Comparison of ENCODE assay signal across 8 cellular contexts in genomic region chr19:18329035-18329376, GRCh38. TPM values are rescaled to one million over a fixed set of nuclear protein-coding genes. Genes with fewer than 3 reads are reported as not detected.
DNase-seq lines count a peak whose midpoint lies in the region; ATAC-seq, FAIRE-seq and TF ChIP-seq lines count a peak whose summit lies in the region.

No MANE protein-coding gene starts in this region.

- ATAC-seq in HG03354 (IDR thresholded peaks at IDR 0.05; ENCODE audit: poor library complexity, severe bottlenecking, unreplicated experiment): no peak

- no peak for TF ChIP-seq POLR2A in lower leg skin (IDR thresholded peaks at IDR 0.05)

- intact Hi-C loops in left ventricle myocardium inferior (cut with micrococcal nuclease): no loop called here
- intact Hi-C loops in lower leg skin (cut with DNase I; ENCODE audit: low total_unique reads): no loop called here

- peak overlapping the region; percentile 50; the same call in 1 of the 2 replicates for H3K27ac ChIP-seq in WERI-Rb-1
- H3K27ac ChIP-seq in left ventricle myocardium inferior (replicated peaks): peak overlapping the region; percentile 88
- peak overlapping the region; percentile 54 for H3K27ac ChIP-seq in skeletal muscle tissue (ENCODE audit: low read depth, low read length)

- TF ChIP-seq CTCF in GM12875 (IDR thresholded peaks at IDR 0.05; ENCODE audit: borderline replicate concordance, insufficient read depth, low read depth, low read length) (no peak), WERI-Rb-1 (IDR thresholded peaks at IDR 0.05; ENCODE audit: low read depth, low read length) (no peak), left ventricle myocardium inferior (IDR thresholded peaks at IDR 0.05; ENCODE audit: borderline replicate concordance) (no peak), lower leg skin (IDR thresholded peaks at IDR 0.05) (no peak)

- no peaks in the 10 kb centered on the region for H3K27me3 ChIP-seq in WERI-Rb-1 (ENCODE audit: insufficient read depth, low read depth, severe bottlenecking)
- H3K27me3 ChIP-seq in left ventricle myocardium inferior (ENCODE audit: low read depth): no peaks in the 10 kb centered on the region
- no peaks in the 10 kb centered on the region for H3K27me3 ChIP-seq in skeletal muscle tissue (ENCODE audit: control insufficient read depth in 3 of 3, insufficient read depth in 3 of 3, low read length in 3 of 3)

- DNase-seq in WERI-Rb-1 (no peak), left ventricle myocardium inferior (no peak), GM19239 (ENCODE audit: insufficient read length, low spot score) (no peak), lower leg skin (ENCODE audit: low spot score in 2 of 2) (no peak), HuH-7 (ENCODE audit: low spot score) (no peak)

- no peak for FAIRE-seq in GM19239 (lab: Jason Lieb, UNC)

- no peaks in the 10 kb centered on the region for H3K36me3 ChIP-seq in WERI-Rb-1
- no peaks in the 10 kb centered on the region for H3K36me3 ChIP-seq in left ventricle myocardium inferior
- no peaks in the 10 kb centered on the region for H3K36me3 ChIP-seq in skeletal muscle tissue (ENCODE audit: control insufficient read depth in 3 of 3, insufficient read depth in 3 of 3, low read length in 3 of 3)

- H3K4me3 ChIP-seq in GM12875 (ENCODE audit: low read depth, low read length) (peak overlapping the region; percentile 26), WERI-Rb-1 (ENCODE audit: low read depth, low read length) (peak overlapping the region; percentile 7), left ventricle myocardium inferior (peak overlapping the region; percentile 61), skeletal muscle tissue (ENCODE audit: low read length in 3 of 3) (peak overlapping the region; percentile 38 to 81 (median 64)), lower leg skin (ENCODE audit: low read depth, poor library complexity, severe bottlenecking) (no peak overlapping the region)

- H3K9ac ChIP-seq in skeletal muscle tissue (ENCODE audit: low read depth in 1 of 3, low read length in 3 of 3): peak overlapping the region; percentile 57 to 80 (median 77)

- no peaks in the 10 kb centered on the region for H3K9me3 ChIP-seq in WERI-Rb-1 (ENCODE audit: severe bottlenecking)
- no peaks in the 10 kb centered on the region for H3K9me3 ChIP-seq in left ventricle myocardium inferior (replicated peaks)
- H3K9me3 ChIP-seq in skeletal muscle tissue (ENCODE audit: control insufficient read depth in 3 of 3, low read length in 3 of 3): no peaks in the 10 kb centered on the region

- WGBS in lower leg skin, 2 donors: 52 to 54% methylated on average over 6 of the region's 6 CpGs

- H3K4me1 ChIP-seq in left ventricle myocardium inferior (peaks cover 19% of the 10 kb centered on the region), skeletal muscle tissue (ENCODE audit: control insufficient read depth in 3 of 3, insufficient read depth in 3 of 3, low read length in 3 of 3) (peaks cover 13 to 18% (median 17%) of the 10 kb centered on the region in 3 donors)

RNA-seq across cellular contexts. Expression of gene LSM4, which starts 6.1 kb away (rescaled TPM):
- total RNA-seq in left ventricle myocardium inferior: 94.8 TPM
- total RNA-seq in skeletal muscle tissue: 119 TPM
- total RNA-seq in lower leg skin: 100 to 1,000 TPM in 2 of 4 donors, 10 to 100 TPM in 2; 59.7 to 149 (median 105) TPM

RNA-seq across cellular contexts. Expression of gene PGPEP1, which starts 11.4 kb away (rescaled TPM):
- total RNA-seq in left ventricle myocardium inferior: 38.8 TPM
- 10.4 TPM for total RNA-seq in skeletal muscle tissue
- 1 to 10 TPM; 2.4 to 7.1 (median 4.8) TPM for total RNA-seq in lower leg skin

RNA-seq across cellular contexts. Expression of gene JUND, which starts 47.6 kb away (rescaled TPM):
- total RNA-seq in left ventricle myocardium inferior (107 TPM), skeletal muscle tissue (111 TPM), lower leg skin (100 to 1,000 TPM; 337 to 886 (median 413) TPM)

RNA-seq across cellular contexts. Expression of gene IQCN, which starts 54.8 kb away (rescaled TPM):
- total RNA-seq in left ventricle myocardium inferior (0.49 TPM), skeletal muscle tissue (0.52 TPM), lower leg skin (1 to 10 TPM in 3 of 4 donors, under 1 TPM in 1; 0.97 to 5.9 (median 3.1) TPM)

RNA-seq across cellular contexts. Expression of gene GDF15, which starts 57.0 kb away (rescaled TPM):
- 0.33 TPM for total RNA-seq in left ventricle myocardium inferior
- total RNA-seq in skeletal muscle tissue: 1.0 TPM
- total RNA-seq in lower leg skin: 1 to 10 TPM in 2 of 4 donors, under 1 TPM in 1, not detected in 1; 0.49 to 5.1 (median 4.5) TPM
